21 cellular contexts compared by ENCODE assay signal in the genomic region with DNA sequence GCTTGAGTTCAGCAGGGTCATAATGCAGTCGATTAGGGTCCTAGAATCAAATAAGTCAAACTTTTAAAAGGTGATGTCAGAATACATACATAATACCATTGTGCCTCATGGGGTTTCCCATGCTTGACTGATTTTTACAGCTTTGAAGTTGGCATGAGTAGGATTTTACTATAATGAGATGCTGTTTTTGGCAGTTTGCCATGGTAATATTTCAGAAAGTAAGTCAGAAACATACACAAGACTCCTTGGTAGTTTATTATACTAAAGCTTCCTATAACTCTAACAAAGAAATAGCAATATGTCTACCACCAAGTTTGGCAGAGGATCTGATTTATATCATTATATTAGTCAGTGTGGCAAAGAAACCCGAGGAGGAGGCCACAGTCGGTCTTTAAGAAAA. TPM values are rescaled to one million over a fixed set of nuclear protein-coding genes. Genes with fewer than 3 reads are reported as not detected.
DNase-seq lines count a peak whose midpoint lies in the region; ATAC-seq, FAIRE-seq and TF ChIP-seq lines count a peak whose summit lies in the region.
"Had no signal": no experiment of that assay in that cellular context is flagged by ENCODE, and none has a peak within 500 bp of the region (broad histone marks: within the 10 kb centered on the region; RNA-seq: fewer than 3 reads in every experiment).

No MANE protein-coding gene starts in this region.

- H3K9me3 ChIP-seq in endothelial cell of umbilical vein (replicated peaks; ENCODE audit: control insufficient read depth, insufficient read depth, low read length) (no peaks in the 10 kb centered on the region), WERI-Rb-1 (ENCODE audit: severe bottlenecking) (no peaks in the 10 kb centered on the region), upper lobe of left lung (no peaks in the 10 kb centered on the region)
- H3K9me3 ChIP-seq: psoas muscle, thyroid gland had no signal

- intact Hi-C loops in endothelial cell of umbilical vein (cut with micrococcal nuclease), result no loop called here

- no peak overlapping the region for H3K9ac ChIP-seq in endothelial cell of umbilical vein (replicated peaks; ENCODE audit: extremely low read depth, insufficient read depth, low read length)

- H3K9me1 ChIP-seq in endothelial cell of umbilical vein (replicated peaks; ENCODE audit: control insufficient read depth, extremely low read depth, insufficient read depth, low read length), result no peaks in the 10 kb centered on the region

- TF ChIP-seq POLR2A in endothelial cell of umbilical vein (IDR thresholded peaks at IDR 0.05; ENCODE audit: low read depth, low read length) (no peak), upper lobe of left lung (IDR thresholded peaks at IDR 0.05) (no peak)

- H3K4me3 ChIP-seq in endothelial cell of umbilical vein (replicated peaks in 1 of 3; ENCODE audit: insufficient read depth in 1 of 3, low read depth in 1 of 3, low read length in 3 of 3), result no peak overlapping the region
- no peak overlapping the region for H3K4me3 ChIP-seq in WERI-Rb-1 (ENCODE audit: low read depth, low read length)
- no peak overlapping the region for H3K4me3 ChIP-seq in upper lobe of left lung
- H3K4me3 ChIP-seq: hepatocyte, psoas muscle, thyroid gland had no signal

- no peaks in the 10 kb centered on the region for H3K79me2 ChIP-seq in endothelial cell of umbilical vein (ENCODE audit: control insufficient read depth, insufficient read depth, low read length)
- H3K79me2 ChIP-seq: hepatocyte had no signal

- no peaks in the 10 kb centered on the region for H3K4me1 ChIP-seq in endothelial cell of umbilical vein (ENCODE audit: control insufficient read depth, extremely low read depth, insufficient read depth, low read length)
- no peaks in the 10 kb centered on the region for H3K4me1 ChIP-seq in upper lobe of left lung
- H3K4me1 ChIP-seq: psoas muscle, thyroid gland had no signal

- POLR2A ChIA-PET in endothelial cell of umbilical vein (lab: Charles Lee), result no interaction called here

- DNase-seq in NCI-H1417 (lab: John Stamatoyannopoulos, UW) (peak in 2 of 3 experiments; percentile 52 to 60), NCI-H1417 treated with DMSO at 0.1 percent for 48 hours (lab: John Stamatoyannopoulos, UW) (no peak), NCI-H2171 (lab: John Stamatoyannopoulos, UW) (peak; percentile 5), endothelial cell of umbilical vein (ENCODE audit: low read depth, low spot score) (peak; percentile 51), renal cortical epithelial cell (ENCODE audit: low read depth) (peak; percentile 49), SIG-M5 (lab: John Stamatoyannopoulos, UW) (no peak), WERI-Rb-1 (no peak), upper lobe of left lung (no peak)
- DNase-seq: activated CD4-positive, alpha-beta memory T cell treated with anti-CD3 and anti-CD28 coated beads, Interleukin-2, amount 10 ng/mL, durations not matched to agents 7 days and 5 days; activated T-cell treated with anti-CD3 and anti-CD28 coated beads, Interleukin-2, amount 50 U/mL, for 48 hours; DND-41; mesendoderm; NCI-H1930; nephron progenitor cell; psoas muscle; RPMI8226; thyroid gland had no signal

- H2AFZ ChIP-seq in endothelial cell of umbilical vein (ENCODE audit: low read depth, low read length), result no peak overlapping the region
- H2AFZ ChIP-seq: hepatocyte had no signal

- ATAC-seq in upper lobe of left lung (ENCODE audit: low FRiP score in 2 of 2), result no peak
- ATAC-seq: psoas muscle had no signal

- TF ChIP-seq CTCF in endothelial cell of umbilical vein (IDR thresholded peaks at IDR 0.05; ENCODE audit: extremely low read depth in 1 of 2, insufficient read depth in 1 of 2, low read depth in 1 of 2, low read length in 2 of 2), result no peak
- TF ChIP-seq CTCF in WERI-Rb-1 (IDR thresholded peaks at IDR 0.05; ENCODE audit: low read depth, low read length), result no peak
- no peak for TF ChIP-seq CTCF in upper lobe of left lung (IDR thresholded peaks at IDR 0.05)

- 69 to 77% methylated on average over 3 of the region's 3 CpGs for WGBS in upper lobe of left lung, 2 donors

- H3K27me3 ChIP-seq in endothelial cell of umbilical vein (ENCODE audit: control insufficient read depth in 2 of 2, insufficient read depth in 2 of 2, low read length in 2 of 2) (no peaks in the 10 kb centered on the region), WERI-Rb-1 (ENCODE audit: insufficient read depth, low read depth, severe bottlenecking) (peaks cover 23% of the 10 kb centered on the region), upper lobe of left lung (no peaks in the 10 kb centered on the region)
- H3K27me3 ChIP-seq: hepatocyte, thyroid gland had no signal

- no peaks in the 10 kb centered on the region for H4K20me1 ChIP-seq in endothelial cell of umbilical vein (replicated peaks; ENCODE audit: control insufficient read depth, extremely low read depth, insufficient read depth, low read length)

- CTCF ChIA-PET in endothelial cell of umbilical vein (lab: Charles Lee), result interaction anchor here (1.6 kb wide), 1 partner anchor 395 kb away, joined by 7 read pairs; no protein-coding TSS in a partner anchor

- H3K36me3 ChIP-seq in endothelial cell of umbilical vein (ENCODE audit: control insufficient read depth in 2 of 2, extremely low read depth in 1 of 2, insufficient read depth in 2 of 2, low read length in 2 of 2) (no peaks in the 10 kb centered on the region), WERI-Rb-1 (no peaks in the 10 kb centered on the region; the same call in 1 of the 2 replicates), upper lobe of left lung (peaks cover 0 to 22% (median 2%) of the 10 kb centered on the region in 4 donors)
- H3K36me3 ChIP-seq: thyroid gland had no signal

- no peak for TF ChIP-seq EP300 in upper lobe of left lung (IDR thresholded peaks at IDR 0.05)

- no TSS peak for BruUV-seq in endothelial cell of umbilical vein (replicated peaks; lab: Mats Ljungman, UMichigan)

- dilution Hi-C loops in endothelial cell of umbilical vein (cut with MboI; ENCODE audit: extremely low pct_ligation_motif_present, low sequenced_read_pairs), result no loop called here

- FAIRE-seq in endothelial cell of umbilical vein (lab: Jason Lieb, UNC), result no peak
- FAIRE-seq: A204.1, H54, keratinocyte had no signal

- H3K4me2 ChIP-seq in endothelial cell of umbilical vein (ENCODE audit: insufficient read depth, low read length), result no peak overlapping the region
- H3K4me2 ChIP-seq: hepatocyte had no signal

- H3K27ac ChIP-seq in endothelial cell of umbilical vein (ENCODE audit: insufficient read depth, low read depth, low read length) (no peak overlapping the region), WERI-Rb-1 (no peak overlapping the region), upper lobe of left lung (no peak overlapping the region)
- H3K27ac ChIP-seq: hepatocyte, psoas muscle, thyroid gland had no signal

TF ChIP-seq in endothelial cell of umbilical vein, 7 proteins besides CTCF, POLR2A, EP300 and RAD21:
- TF ChIP-seq POLR2AphosphoS5 (IDR thresholded peaks at IDR 0.05; ENCODE audit: insufficient read depth, low read depth, low read length) (no peak), FOS (IDR thresholded peaks at IDR 0.05; ENCODE audit: borderline replicate concordance, insufficient read depth, low read length) (no peak), MYC (IDR thresholded peaks at IDR 0.05; ENCODE audit: low read depth, low read length) (no peak), GATA2 (IDR thresholded peaks at IDR 0.05; ENCODE audit: insufficient read depth, insufficient read length, low read depth, low read length) (no peak), EZH2 (IDR thresholded peaks at IDR 0.05; ENCODE audit: borderline replicate concordance, low read depth, low read length, severe bottlenecking) (no peak), JUN (IDR thresholded peaks at IDR 0.05; ENCODE audit: borderline replicate concordance, insufficient read depth, insufficient read length, low read depth) (no peak)
- TF ChIP-seq, protein P1, sequence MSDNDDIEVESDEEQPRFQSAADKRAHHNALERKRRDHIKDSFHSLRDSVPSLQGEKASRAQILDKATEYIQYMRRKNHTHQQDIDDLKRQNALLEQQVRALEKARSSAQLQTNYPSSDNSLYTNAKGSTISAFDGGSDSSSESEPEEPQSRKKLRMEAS (IDR thresholded peaks at IDR 0.05; ENCODE audit: insufficient read depth, insufficient read length), result no peak

RNA-seq across cellular contexts. Expression of gene PHKA2, which starts 45.2 kb away (rescaled TPM):
- 16.7 and 19.9 TPM in 2 replicates for total RNA-seq in endothelial cell of umbilical vein
- 17.1 and 18.8 TPM in 2 replicates for polyA plus RNA-seq in endothelial cell of umbilical vein
- 9.0 and 9.3 TPM in 2 replicates for polyA plus RNA-seq in endothelial cell of umbilical vein (2011; cell fraction: cytosol; rRNA removed)
- polyA plus RNA-seq in endothelial cell of umbilical vein (2011; cell fraction: nucleus; rRNA removed), result 124 and 140 TPM in 2 replicates
- 12.7 and 14.3 TPM in 2 replicates for polyA plus RNA-seq in endothelial cell of umbilical vein (2012)
- 34.7 and 36.6 TPM in 2 replicates for polyA minus RNA-seq in endothelial cell of umbilical vein
- 15.4 TPM for polyA minus RNA-seq in endothelial cell of umbilical vein (2011; cell fraction: cytosol; rRNA and poly(A)+ RNA removed)
- 43.7 and 50.4 TPM in 2 replicates for polyA minus RNA-seq in endothelial cell of umbilical vein (2011; cell fraction: nucleus; rRNA and poly(A)+ RNA removed)
- total RNA-seq in renal cortical epithelial cell, result 6.3 and 15.3 TPM in 2 replicates
- 10 to 100 TPM; 19.2 to 74.4 (median 25.9) TPM for total RNA-seq in upper lobe of left lung

Comparison
In these comparisons a context has a peak if more than half of its experiments do, and no peak if none do; other contexts are left out.
1. DNase-seq: peak in NCI-H1417 (2 of 3), NCI-H2171 (single experiment), endothelial cell of umbilical vein (single experiment) and renal cortical epithelial cell (single experiment); none in NCI-H1417 treated with DMSO at 0.1 percent for 48 hours (single experiment), SIG-M5 (single experiment), WERI-Rb-1 (single experiment) and upper lobe of left lung (0 of 2).